ENCODE assay signal across 1 cellular context in genomic region chr3:153051427-153052095, GRCh38.
TF ChIP-seq lines count a peak whose summit lies in the region.

No MANE protein-coding gene starts in this region.

TF ChIP-seq in K562, 482 proteins besides CTCF, POLR2A, EP300 and RAD21 (continued from another document and continues in another):
- no peak for TF ChIP-seq CHD7 (IDR thresholded peaks at IDR 0.05; ENCODE audit: low read depth, low read length)
- TF ChIP-seq MTA2 (IDR thresholded peaks at IDR 0.05; ENCODE audit: low read depth) = 0 out of 2 replicates have a peak, but pooled peaks have one; percentile 35
- TF ChIP-seq ATF1 (CRISPR knock-in tag; IDR thresholded peaks at IDR 0.05) = no peak
- 0 out of 2 replicates have a peak, but pooled peaks have one; percentile 19 for TF ChIP-seq ATF1 (tag; IDR thresholded peaks at IDR 0.05)
- no peak for TF ChIP-seq PHB2 (IDR thresholded peaks at IDR 0.05; ENCODE audit: low read depth)
- no peak for TF ChIP-seq TAF15 (IDR thresholded peaks at IDR 0.05; ENCODE audit: low read depth, low read length)
- TF ChIP-seq GATAD2A (IDR thresholded peaks at IDR 0.05) = no peak
- TF ChIP-seq BHLHE40 (IDR thresholded peaks at IDR 0.05; ENCODE audit: low read length) = no peak
- TF ChIP-seq HNRNPK (IDR thresholded peaks at IDR 0.05; ENCODE audit: low read depth, low read length, poor library complexity, severe bottlenecking) = no peak
- TF ChIP-seq RBFOX2 (IDR thresholded peaks at IDR 0.05; ENCODE audit: low read depth, low read length) = no peak; the same call in 1 of the 2 replicates
- TF ChIP-seq HNRNPLL (IDR thresholded peaks at IDR 0.05; ENCODE audit: low read depth, low read length, poor library complexity, severe bottlenecking) = no peak
- no peak for TF ChIP-seq SMAD3 (CRISPR knock-in tag; conservative IDR thresholded peaks at IDR 0.05)
- no peak for TF ChIP-seq TEAD2 (tag; IDR thresholded peaks at IDR 0.05)
- TF ChIP-seq IRF9 (tag; IDR thresholded peaks at IDR 0.05) = no peak
- no peak for TF ChIP-seq ZFP1 (CRISPR knock-in tag; IDR thresholded peaks at IDR 0.05)
- TF ChIP-seq TCF7L2 (IDR thresholded peaks at IDR 0.05; ENCODE audit: low read depth, low read length) = no peak
- no peak for TF ChIP-seq BMI1 (IDR thresholded peaks at IDR 0.05; ENCODE audit: low read length)
- peak; percentile 70 for TF ChIP-seq C11orf30 (IDR thresholded peaks at IDR 0.05; ENCODE audit: low read depth)
- TF ChIP-seq ZNF717 (CRISPR knock-in tag; IDR thresholded peaks at IDR 0.05) = no peak
- no peak for TF ChIP-seq SMARCA5 (IDR thresholded peaks at IDR 0.05)
- TF ChIP-seq ZNF354B (CRISPR knock-in tag; IDR thresholded peaks at IDR 0.05) = no peak
- no peak for TF ChIP-seq SAP30 (IDR thresholded peaks at IDR 0.05; ENCODE audit: borderline replicate concordance, insufficient read depth, low read depth, low read length, poor library complexity, severe bottlenecking)
- 0 out of 2 replicates have a peak, but pooled peaks have one; percentile 11 for TF ChIP-seq MAFG (tag; conservative IDR thresholded peaks at IDR 0.05)
- peak; percentile 57; the same call in 1 of the 2 replicates for TF ChIP-seq FOXM1 (IDR thresholded peaks at IDR 0.05; ENCODE audit: low read depth)
- TF ChIP-seq FOXM1 (CRISPR knock-in tag; IDR thresholded peaks at IDR 0.05; ENCODE audit: low read depth) = no peak
- TF ChIP-seq TCF7 (IDR thresholded peaks at IDR 0.05; ENCODE audit: borderline replicate concordance) = no peak
- no peak for TF ChIP-seq ZBTB7A (IDR thresholded peaks at IDR 0.05; ENCODE audit: borderline replicate concordance, control insufficient read depth, low read depth, low read length)
- TF ChIP-seq POLR2H (tag; IDR thresholded peaks at IDR 0.05; ENCODE audit: low read depth) = peak; percentile 65
- no peak for TF ChIP-seq SETDB1 (IDR thresholded peaks at IDR 0.05; ENCODE audit: low read length)
- TF ChIP-seq FOXP1 (CRISPR knock-in tag; IDR thresholded peaks at IDR 0.05) = no peak
- TF ChIP-seq POU5F1 (IDR thresholded peaks at IDR 0.05; ENCODE audit: borderline replicate concordance, low read depth, low read length, partially characterized antibody) = no peak
- TF ChIP-seq ETV6 (IDR thresholded peaks at IDR 0.05; ENCODE audit: borderline replicate concordance in 1 of 2, low read depth in 2 of 2, low read length in 1 of 2) = 0 out of 4 replicates have a peak, but pooled peaks of 1 of the 2 experiments have one; percentile 28
- no peak for TF ChIP-seq ETV6 (CRISPR knock-in tag; IDR thresholded peaks at IDR 0.05; ENCODE audit: borderline replicate concordance)
- no peak for TF ChIP-seq THAP12 (CRISPR knock-in tag; IDR thresholded peaks at IDR 0.05)
- TF ChIP-seq NFYB (IDR thresholded peaks at IDR 0.05; ENCODE audit: extremely low read depth, insufficient read length) = no peak
- TF ChIP-seq ZSCAN29 (IDR thresholded peaks at IDR 0.05) = no peak
- no peak for TF ChIP-seq RB1 (IDR thresholded peaks at IDR 0.05; ENCODE audit: low read depth)
- no peak for TF ChIP-seq PPARD (CRISPR knock-in tag; IDR thresholded peaks at IDR 0.05)
- no peak for TF ChIP-seq CREB5 (CRISPR knock-in tag; IDR thresholded peaks at IDR 0.05)
- TF ChIP-seq FOXP4 (CRISPR knock-in tag; IDR thresholded peaks at IDR 0.05; ENCODE audit: borderline replicate concordance) = no peak
- TF ChIP-seq ZNF830 (CRISPR knock-in tag; IDR thresholded peaks at IDR 0.05) = no peak
- no peak for TF ChIP-seq ZBTB17 (CRISPR knock-in tag; IDR thresholded peaks at IDR 0.05)
- TF ChIP-seq ZNF146 (CRISPR knock-in tag; IDR thresholded peaks at IDR 0.05; ENCODE audit: unreplicated experiment) = no peak
- no peak for TF ChIP-seq NCOA4 (IDR thresholded peaks at IDR 0.05; ENCODE audit: partially characterized antibody)
